ENCODE assay signal across 32 cellular contexts in genomic region chr22:22830957-22831688, GRCh38. TPM values are rescaled to one million over a fixed set of nuclear protein-coding genes. Genes with fewer than 3 reads are reported as not detected.
"Had no signal": no experiment of that assay in that cellular context is flagged by ENCODE, and none has a peak within 500 bp of the region (broad histone marks: within the 10 kb centered on the region; RNA-seq: fewer than 3 reads in every experiment).

No MANE protein-coding gene starts in this region.

- H3K4me3 ChIP-seq: colonic mucosa, esophagus squamous epithelium, gastroesophageal sphincter, heart left ventricle, hepatocyte, left lung, lower lobe of right lung, mucosa of descending colon had no signal

- H2AFZ ChIP-seq: hepatocyte had no signal

- FAIRE-seq: endometrium had no signal

- H3K27me3 ChIP-seq: colonic mucosa had no signal

- ATAC-seq: effector memory CD8-positive, alpha-beta T cell; esophagus mucosa; gastroesophageal sphincter; heart left ventricle; left cardiac atrium; left lung; left ventricle myocardium superior; lower lobe of right lung; mucosa of descending colon had no signal

- H3K27ac ChIP-seq: colonic mucosa, epithelial cell of prostate, esophagus squamous epithelium, gastroesophageal sphincter, heart left ventricle, hepatocyte, left lung, lower lobe of right lung had no signal

- H3K79me2 ChIP-seq: hepatocyte had no signal

- DNase-seq: colonic mucosa; cortex of kidney; effector CD8-positive, alpha-beta T cell; effector memory CD8-positive, alpha-beta T cell; endodermal cell; erythroblast; esophagus squamous epithelium; foreskin fibroblast; foreskin melanocyte; heart left ventricle; hypothalamus; immature natural killer cell; islet precursor cell; left cardiac atrium; left lung; left ventricle myocardium superior; lower lobe of right lung; mesenchymal stem cell; mucosa of descending colon; naive B cell had no signal

- H3K9me3 ChIP-seq: colonic mucosa, lower lobe of right lung, mucosa of descending colon had no signal

- H3K36me3 ChIP-seq: colonic mucosa, esophagus squamous epithelium, gastroesophageal sphincter, heart left ventricle, left lung, lower lobe of right lung had no signal

- H3K4me2 ChIP-seq: hepatocyte had no signal

- H3K4me1 ChIP-seq: colonic mucosa, esophagus squamous epithelium, gastroesophageal sphincter, heart left ventricle, left lung, lower lobe of right lung had no signal

RNA-seq across cellular contexts. Expression of gene IGLL5, which starts 56.5 kb away (rescaled TPM):
- total RNA-seq: dermis microvascular lymphatic vessel endothelial cell, endodermal cell, hepatocyte, kidney epithelial cell, lower leg skin, lung microvascular endothelial cell, mesenteric fat pad, mesothelial cell of epicardium, myocyte had no signal
- polyA plus RNA-seq: hepatocyte had no signal
